7 cellular contexts compared by ENCODE assay signal in the genomic region with DNA sequence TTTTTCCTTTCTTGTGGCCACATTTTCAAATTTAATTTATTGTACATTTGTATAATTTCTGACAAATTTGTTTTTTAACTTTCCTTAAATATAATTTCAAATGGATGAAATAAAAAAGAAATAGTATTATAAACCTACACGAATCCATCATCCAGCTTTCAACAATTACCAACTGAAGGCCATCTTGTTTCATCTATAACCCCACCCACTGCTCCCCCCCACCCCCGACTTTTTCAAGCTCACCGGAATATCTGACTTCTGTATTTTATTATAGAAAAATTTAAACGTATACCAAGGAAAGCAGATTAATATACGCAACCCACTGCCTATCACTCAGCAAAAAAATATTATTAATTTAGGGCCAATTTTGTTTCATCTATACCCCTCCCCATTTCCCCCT. TPM values are rescaled to one million over a fixed set of nuclear protein-coding genes. Genes with fewer than 3 reads are reported as not detected.
DNase-seq lines count a peak whose midpoint lies in the region; ATAC-seq and TF ChIP-seq lines count a peak whose summit lies in the region.

No MANE protein-coding gene starts in this region.

- no peak for TF ChIP-seq CTCF in GM12864 (IDR thresholded peaks at IDR 0.05; ENCODE audit: low read depth, low read length, missing control alignments)
- TF ChIP-seq CTCF in parathyroid adenoma (IDR thresholded peaks at IDR 0.05): no peak

- H3K4me1 ChIP-seq in ectodermal cell (ENCODE audit: control insufficient read depth, insufficient read depth, low read length): no peaks in the 10 kb centered on the region
- no peaks in the 10 kb centered on the region for H3K4me1 ChIP-seq in parathyroid adenoma

- H2AFZ ChIP-seq in parathyroid adenoma: no peak overlapping the region

- ATAC-seq in GM18870 (IDR thresholded peaks at IDR 0.05; ENCODE audit: unreplicated experiment): no peak
- no peak for ATAC-seq in GM18909 (IDR thresholded peaks at IDR 0.05; ENCODE audit: poor library complexity, unreplicated experiment)

- H3K9me3 ChIP-seq in ectodermal cell (ENCODE audit: control insufficient read depth, low read length) (no peaks in the 10 kb centered on the region), parathyroid adenoma (ENCODE audit: control insufficient read depth, low read length) (no peaks in the 10 kb centered on the region)

- peak overlapping the region; percentile 56 for H3K4me3 ChIP-seq in GM12864 (ENCODE audit: low read depth, low read length)
- H3K4me3 ChIP-seq in ectodermal cell (ENCODE audit: insufficient read depth, low read depth, low read length): peak overlapping the region; percentile 73
- H3K4me3 ChIP-seq in parathyroid adenoma (ENCODE audit: low read depth, low read length): peak overlapping the region; percentile 83

- DNase-seq in GM12864 (ENCODE audit: low read depth) (no peak), NCI-H1694 treated with DMSO at 0.1 percent for 48 hours (lab: John Stamatoyannopoulos, UW) (peak; percentile 7), NCI-H2029 (lab: John Stamatoyannopoulos, UW) (no peak)

- H3K27ac ChIP-seq in ectodermal cell (ENCODE audit: insufficient read depth, low read depth, low read length, poor library complexity, severe bottlenecking) (no peak overlapping the region), parathyroid adenoma (peak overlapping the region; percentile 96)

- H3K27me3 ChIP-seq in ectodermal cell (ENCODE audit: control insufficient read depth, insufficient read depth, low read length, poor library complexity, severe bottlenecking) (no peaks in the 10 kb centered on the region), parathyroid adenoma (ENCODE audit: control insufficient read depth, insufficient read depth, low read length) (no peaks in the 10 kb centered on the region)

- peak overlapping the region; percentile 66 for H3K4me2 ChIP-seq in parathyroid adenoma (ENCODE audit: low read length)

- H3K9ac ChIP-seq in parathyroid adenoma: no peak overlapping the region

- H3K36me3 ChIP-seq in ectodermal cell (ENCODE audit: control insufficient read depth, insufficient read depth, low read length) (no peaks in the 10 kb centered on the region), parathyroid adenoma (ENCODE audit: control insufficient read depth, insufficient read depth, low read length) (no peaks in the 10 kb centered on the region)

- WGBS in ectodermal cell, 2 experiments: 4 to 10% methylated on average over 2 to 3 of the region's 5 CpGs

- H3K79me2 ChIP-seq in parathyroid adenoma: no peaks in the 10 kb centered on the region

RNA-seq across cellular contexts. Expression of a gene that starts 1.1 kb away (rescaled TPM):
- polyA plus RNA-seq in ectodermal cell (2013, experiment 1 of 4): 400 TPM
- polyA plus RNA-seq in ectodermal cell (2013, experiment 2 of 4): 405 TPM
- 323 TPM for polyA plus RNA-seq in ectodermal cell (2013, experiment 3 of 4)
- 347 TPM for polyA plus RNA-seq in ectodermal cell (2013, experiment 4 of 4)

RNA-seq across cellular contexts. Expression of a gene that starts 25.3 kb away (rescaled TPM):
- 1.7 TPM for polyA plus RNA-seq in ectodermal cell (2013, experiment 1 of 4)
- polyA plus RNA-seq in ectodermal cell (2013, experiment 2 of 4): 0.98 TPM
- 1.0 TPM for polyA plus RNA-seq in ectodermal cell (2013, experiment 3 of 4)
- polyA plus RNA-seq in ectodermal cell (2013, experiment 4 of 4): 2.6 TPM

RNA-seq across cellular contexts. Expression of a gene that starts 56.6 kb away (rescaled TPM):
- polyA plus RNA-seq in ectodermal cell (2013, experiment 1 of 4): 8.5 TPM
- polyA plus RNA-seq in ectodermal cell (2013, experiment 2 of 4): 8.5 TPM
- polyA plus RNA-seq in ectodermal cell (2013, experiment 3 of 4): 11.2 TPM
- polyA plus RNA-seq in ectodermal cell (2013, experiment 4 of 4): 12.0 TPM
